Comparison of ENCODE assay signal across 10 cellular contexts in genomic region chr5:6666762-6667161, GRCh38.
"Had no signal": no experiment of that assay in that cellular context is flagged by ENCODE, and none has a peak within 500 bp of the region (broad histone marks: within the 10 kb centered on the region; RNA-seq: fewer than 3 reads in every experiment).

No MANE protein-coding gene starts in this region.

- H3K36me3 ChIP-seq: HAP-1 had no signal

- H3K9ac ChIP-seq: GM23248 had no signal

- H3K27ac ChIP-seq: GM23248, HL-60 had no signal

- H2AFZ ChIP-seq: GM23248 had no signal

- H3K9me3 ChIP-seq: HAP-1 had no signal

- FAIRE-seq: K562 had no signal

- H3K4me1 ChIP-seq: HAP-1 had no signal

- DNase-seq: GM23248, GOT3, H7, IMR-90, Kasumi-1, KG1 had no signal

- H3K4me3 ChIP-seq: GM23248, HAP-1, K562 had no signal

- ATAC-seq: HCT116, K562 had no signal
